ENCODE assay signal across 14 cellular contexts in genomic region chr17:65261682-65262636, GRCh38.
DNase-seq lines count a peak whose midpoint lies in the region; ATAC-seq lines count a peak whose summit lies in the region.
"Had no signal": no experiment of that assay in that cellular context is flagged by ENCODE, and none has a peak within 500 bp of the region (broad histone marks: within the 10 kb centered on the region; RNA-seq: fewer than 3 reads in every experiment).

No MANE protein-coding gene starts in this region.

- peaks cover 16% of the 10 kb centered on the region for H3K4me1 Mint-ChIP-seq in activated T-helper 17 cell treated with anti-CD3 and anti-CD28 coated beads, Interleukin-2, amount 50 U/mL, for 72 hours
- H3K4me1 Mint-ChIP-seq: stimulated activated memory B cell treated with anti-CD40 and anti-IgM and Interleukin-4, amounts not matched to agents 10 μg/mL and 1 μg/mL and 100 μg/mL, for 72 hours; WTC11 had no signal

- DNase-seq in AG08395 (ENCODE audit: low spot score) (peak; percentile 48), HT1080 (ENCODE audit: low read depth) (peak; percentile 71), left colon (no peak)
- DNase-seq in activated CD4-positive, CD25-positive, alpha-beta regulatory T cell treated with anti-CD3 and anti-CD28 coated beads, Interleukin-2, amount 50 U/mL, for 72 hours: no peak
- DNase-seq: C1 segment of cervical spinal cord; heart right ventricle; right cardiac atrium; stimulated activated CD4-positive, alpha-beta T cell treated with anti-CD3 and anti-CD28 coated beads, Interleukin-4, amount 100 ng/mL, for 1 hour had no signal

- no peaks in the 10 kb centered on the region for H3K9me3 Mint-ChIP-seq in activated T-helper 17 cell treated with anti-CD3 and anti-CD28 coated beads, Interleukin-2, amount 50 U/mL, for 72 hours

- peaks cover 9% of the 10 kb centered on the region for H3K27me3 Mint-ChIP-seq in activated T-helper 17 cell treated with anti-CD3 and anti-CD28 coated beads, Interleukin-2, amount 50 U/mL, for 72 hours

- peak; percentile 78 for ATAC-seq in activated T-helper 17 cell treated with anti-CD3 and anti-CD28 coated beads, Interleukin-2, amount 50 U/mL, for 72 hours (replicated peaks)
- ATAC-seq in left colon (peak; percentile 92), GM19463 (IDR thresholded peaks at IDR 0.05; ENCODE audit: unreplicated experiment) (no peak), HG02610 (IDR thresholded peaks at IDR 0.05; ENCODE audit: unreplicated experiment) (no peak), GM19324 (IDR thresholded peaks at IDR 0.05; ENCODE audit: low FRiP score, unreplicated experiment) (no peak)
- ATAC-seq: heart right ventricle; right cardiac atrium; stimulated activated memory B cell treated with anti-CD40 and anti-IgM and Interleukin-4, amounts not matched to agents 10 μg/mL and 1 μg/mL and 100 μg/mL, for 72 hours had no signal

- intact Hi-C loops in left colon (cut with DNase I, micrococcal nuclease): no loop called here

- no peak overlapping the region for H3K27ac Mint-ChIP-seq in activated T-helper 17 cell treated with anti-CD3 and anti-CD28 coated beads, Interleukin-2, amount 50 U/mL, for 72 hours
- H3K27ac Mint-ChIP-seq: stimulated activated memory B cell treated with anti-CD40 and anti-IgM and Interleukin-4, amounts not matched to agents 10 μg/mL and 1 μg/mL and 100 μg/mL, for 72 hours; WTC11 had no signal

- H3K4me3 Mint-ChIP-seq in activated T-helper 17 cell treated with anti-CD3 and anti-CD28 coated beads, Interleukin-2, amount 50 U/mL, for 72 hours: peak overlapping the region; percentile 20
- H3K4me3 Mint-ChIP-seq: stimulated activated memory B cell treated with anti-CD40 and anti-IgM and Interleukin-4, amounts not matched to agents 10 μg/mL and 1 μg/mL and 100 μg/mL, for 72 hours; WTC11 had no signal

- no peaks in the 10 kb centered on the region for H3K36me3 Mint-ChIP-seq in activated T-helper 17 cell treated with anti-CD3 and anti-CD28 coated beads, Interleukin-2, amount 50 U/mL, for 72 hours (ENCODE audit: low read depth)
- H3K36me3 Mint-ChIP-seq: stimulated activated memory B cell treated with anti-CD40 and anti-IgM and Interleukin-4, amounts not matched to agents 10 μg/mL and 1 μg/mL and 100 μg/mL, for 72 hours had no signal

Comparison
In these comparisons a context has a peak if more than half of its experiments do, and no peak if none do; other contexts are left out.
1. DNase-seq: peak in AG08395 (single experiment) and HT1080 (single experiment); none in left colon (0 of 2) and activated CD4-positive, CD25-positive, alpha-beta regulatory T cell treated with anti-CD3 and anti-CD28 coated beads, Interleukin-2, amount 50 U/mL, for 72 hours (single experiment).
2. ATAC-seq: peak in activated T-helper 17 cell treated with anti-CD3 and anti-CD28 coated beads, Interleukin-2, amount 50 U/mL, for 72 hours (single experiment) and left colon (single experiment); none in GM19463 (single experiment), HG02610 (single experiment) and GM19324 (single experiment).